In genomic region chr22:40826984-40827741, GRCh38 we compare ENCODE assay signal across 35 cellular contexts. TPM values are rescaled to one million over a fixed set of nuclear protein-coding genes. Genes with fewer than 3 reads are reported as not detected.
DNase-seq lines count a peak whose midpoint lies in the region; ATAC-seq and TF ChIP-seq lines count a peak whose summit lies in the region.
"Had no signal": no experiment of that assay in that cellular context is flagged by ENCODE, and none has a peak within 500 bp of the region (broad histone marks: within the 10 kb centered on the region; RNA-seq: fewer than 3 reads in every experiment).

No MANE protein-coding gene starts in this region.

- BruUV-seq in MCF 10A (replicated peaks; lab: Mats Ljungman, UMichigan) (no TSS peak), mammary epithelial cell (replicated peaks; lab: Mats Ljungman, UMichigan) (no TSS peak)

- H3K9me2 ChIP-seq in hepatocyte (replicated peaks; ENCODE audit: insufficient read depth), result no peaks in the 10 kb centered on the region

- no peaks in the 10 kb centered on the region for H3K4me1 Mint-ChIP-seq in MCF 10A (ENCODE audit: insufficient read depth, unreplicated experiment)
- H3K4me1 Mint-ChIP-seq in activated naive CD8-positive, alpha-beta T cell treated with anti-CD3 and anti-CD28 coated beads, Interleukin-2, amount 50 U/mL, for 24 hours, result no peaks in the 10 kb centered on the region
- H3K4me1 Mint-ChIP-seq: activated T-helper 17 cell treated with anti-CD3 and anti-CD28 coated beads, Interleukin-2, amount 50 U/mL, for 72 hours; natural killer cell had no signal

- H3K4ac ChIP-seq in mesenchymal stem cell (ENCODE audit: low read depth in 1 of 2, low read length in 2 of 2), result no peak overlapping the region

- H3K36me3 ChIP-seq in mammary epithelial cell (ENCODE audit: insufficient read depth, low read length) (peaks cover 50% of the 10 kb centered on the region), hepatocyte (replicated peaks; ENCODE audit: insufficient read depth, low read depth) (peaks cover 9% of the 10 kb centered on the region), mesenchymal stem cell (ENCODE audit: control insufficient read depth in 1 of 2, insufficient read depth in 2 of 2, low read depth in 1 of 2, low read length in 2 of 2) (peaks cover 11 to 93% of the 10 kb centered on the region in 2 experiments)
- H3K36me3 ChIP-seq: ovary had no signal

- H3K27me3 ChIP-seq in mammary epithelial cell (ENCODE audit: insufficient read depth, low read length) (no peaks in the 10 kb centered on the region), hepatocyte (no peaks in the 10 kb centered on the region), mesenchymal stem cell (ENCODE audit: control insufficient read depth in 1 of 2, insufficient read depth in 1 of 2, low read length in 2 of 2) (no peaks in the 10 kb centered on the region), dorsolateral prefrontal cortex (no peaks in the 10 kb centered on the region)
- H3K27me3 ChIP-seq: BE2C, ovary had no signal

- no peaks in the 10 kb centered on the region for H3K27me3 Mint-ChIP-seq in MCF 10A (ENCODE audit: insufficient read depth, unreplicated experiment)
- H3K27me3 Mint-ChIP-seq in activated naive CD8-positive, alpha-beta T cell treated with anti-CD3 and anti-CD28 coated beads, Interleukin-2, amount 50 U/mL, for 24 hours, result no peaks in the 10 kb centered on the region
- H3K27me3 Mint-ChIP-seq: activated B cell treated with CpG ODN at 0.5 μM for 24 hours; activated T-helper 17 cell treated with anti-CD3 and anti-CD28 coated beads, Interleukin-2, amount 50 U/mL, for 72 hours; IgD-negative memory B cell had no signal

- DNase-seq in MCF 10A (ENCODE audit: unreplicated experiment) (peak; percentile 20), mammary epithelial cell (no peak), hepatocyte (ENCODE audit: low spot score) (no peak), mesenchymal stem cell (no peak), dorsolateral prefrontal cortex (no peak), GM10248 (ENCODE audit: extremely low spot score) (no peak)
- DNase-seq in activated naive CD8-positive, alpha-beta T cell treated with anti-CD3 and anti-CD28 coated beads, Interleukin-2, amount 50 U/mL, for 24 hours, result no peak
- DNase-seq: 8988T; activated B cell treated with CpG ODN at 0.5 μM for 24 hours; activated CD4-positive, alpha-beta T cell treated with anti-CD3 and anti-CD28 coated beads, Interleukin-2, amount 50 U/mL, for 4 hours; BE2C; Calu3; central memory CD4-positive, alpha-beta T cell; DND-41; natural killer cell; NCI-H1417; ovary; PC-3; right cardiac atrium; SHP77; stimulated activated CD4-positive, alpha-beta T cell treated with anti-CD3 and anti-CD28 coated beads, Interleukin-12 subunit alpha, Interleukin-12 subunit beta, amount 100 ng/mL, for 4 hours; stimulated activated CD4-positive, alpha-beta T cell treated with anti-CD3 and anti-CD28 coated beads, Interleukin-4, amount 100 ng/mL, for 4 hours; stimulated activated naive CD4-positive, alpha-beta T cell treated with Interleukin-2 at 50 U/mL for 16 hours; T1000 had no signal

- H3K4me3 Mint-ChIP-seq in MCF 10A (ENCODE audit: unreplicated experiment), result no peak overlapping the region
- no peak overlapping the region for H3K4me3 Mint-ChIP-seq in activated naive CD8-positive, alpha-beta T cell treated with anti-CD3 and anti-CD28 coated beads, Interleukin-2, amount 50 U/mL, for 24 hours
- H3K4me3 Mint-ChIP-seq: activated B cell treated with CpG ODN at 0.5 μM for 24 hours; activated T-helper 17 cell treated with anti-CD3 and anti-CD28 coated beads, Interleukin-2, amount 50 U/mL, for 72 hours; IgD-negative memory B cell; natural killer cell had no signal

- H3K79me2 ChIP-seq in mammary epithelial cell (ENCODE audit: insufficient read depth, low read length), result no peaks in the 10 kb centered on the region
- peaks cover 20% of the 10 kb centered on the region for H3K79me2 ChIP-seq in hepatocyte

- H3K23ac ChIP-seq in mesenchymal stem cell (ENCODE audit: low read length in 2 of 2), result no peak overlapping the region

- H3K27ac ChIP-seq in mammary epithelial cell (ENCODE audit: insufficient read depth, low read depth, low read length) (no peak overlapping the region), hepatocyte (peak overlapping the region; percentile 42), mesenchymal stem cell (ENCODE audit: low read length, poor library complexity, severe bottlenecking) (peak overlapping the region; percentile 10), dorsolateral prefrontal cortex (no peak overlapping the region)
- H3K27ac ChIP-seq: HL-60, ovary, thoracic aorta had no signal

- H3K9ac ChIP-seq in mammary epithelial cell (ENCODE audit: insufficient read depth, low read length) (no peak overlapping the region), mesenchymal stem cell (ENCODE audit: low read length) (no peak overlapping the region)

- H4K91ac ChIP-seq in mesenchymal stem cell (ENCODE audit: low read length), result no peak overlapping the region

- no peak overlapping the region for H2BK5ac ChIP-seq in mesenchymal stem cell (ENCODE audit: low read depth, low read length, poor library complexity, severe bottlenecking)

- peaks cover 3% of the 10 kb centered on the region for H3K79me1 ChIP-seq in mesenchymal stem cell (replicated peaks; ENCODE audit: low read length, poor library complexity, severe bottlenecking)

- H2BK12ac ChIP-seq in mesenchymal stem cell (ENCODE audit: low read length in 2 of 2), result no peak overlapping the region

- in situ Hi-C loops in mammary epithelial cell (cut with MboI; ENCODE audit: low sequenced_read_pairs in 2 of 2), result no loop called here

- H3K9me3 Mint-ChIP-seq in MCF 10A (ENCODE audit: unreplicated experiment), result no peaks in the 10 kb centered on the region
- H3K9me3 Mint-ChIP-seq in activated naive CD8-positive, alpha-beta T cell treated with anti-CD3 and anti-CD28 coated beads, Interleukin-2, amount 50 U/mL, for 24 hours, result no peaks in the 10 kb centered on the region
- H3K9me3 Mint-ChIP-seq: activated B cell treated with CpG ODN at 0.5 μM for 24 hours; activated naive CD4-positive, alpha-beta T cell treated with anti-CD3 and anti-CD28 coated beads, Interleukin-2, amount 50 U/mL, for 72 hours; activated T-helper 17 cell treated with anti-CD3 and anti-CD28 coated beads, Interleukin-2, amount 50 U/mL, for 72 hours; IgD-negative memory B cell; natural killer cell had no signal

- H3K4me1 ChIP-seq in mammary epithelial cell (ENCODE audit: insufficient read depth, low read length), result no peaks in the 10 kb centered on the region
- H3K4me1 ChIP-seq in hepatocyte (ENCODE audit: insufficient read depth), result no peaks in the 10 kb centered on the region
- H3K4me1 ChIP-seq in mesenchymal stem cell (ENCODE audit: control insufficient read depth, insufficient read depth, low read depth, low read length), result peaks cover 2% of the 10 kb centered on the region
- H3K4me1 ChIP-seq: BE2C had no signal

- H3K14ac ChIP-seq in mesenchymal stem cell (ENCODE audit: low read length in 2 of 2), result no peak overlapping the region

- H2AFZ ChIP-seq in mammary epithelial cell (ENCODE audit: low read depth, low read length) (no peak overlapping the region), hepatocyte (no peak overlapping the region), mesenchymal stem cell (ENCODE audit: low read depth, low read length) (no peak overlapping the region)

- dilution Hi-C loops in mammary epithelial cell (cut with HindIII; ENCODE audit: low sequenced_read_pairs), result no loop called here

- no peak overlapping the region for H2BK120ac ChIP-seq in mesenchymal stem cell (ENCODE audit: low read depth, low read length)

- H3K27ac Mint-ChIP-seq in MCF 10A (ENCODE audit: low read depth, unreplicated experiment), result peak overlapping the region; percentile 35
- H3K27ac Mint-ChIP-seq in activated naive CD8-positive, alpha-beta T cell treated with anti-CD3 and anti-CD28 coated beads, Interleukin-2, amount 50 U/mL, for 24 hours, result no peak overlapping the region
- H3K27ac Mint-ChIP-seq: activated B cell treated with CpG ODN at 0.5 μM for 24 hours; activated T-helper 17 cell treated with anti-CD3 and anti-CD28 coated beads, Interleukin-2, amount 50 U/mL, for 72 hours; IgD-negative memory B cell; natural killer cell had no signal

- H3K4me2 ChIP-seq in mammary epithelial cell (ENCODE audit: insufficient read depth, low read depth, low read length), result no peak overlapping the region
- no peak overlapping the region for H3K4me2 ChIP-seq in hepatocyte
- no peak overlapping the region for H3K4me2 ChIP-seq in mesenchymal stem cell (ENCODE audit: low read length, poor library complexity, severe bottlenecking)

- 90% methylated on average over 6 of the region's 7 CpGs for WGBS in mammary epithelial cell (ENCODE audit: low coverage, missing lambda C conversion rate)
- WGBS in hepatocyte (ENCODE audit: low lambda C conversion rate, missing lambda C conversion rate), result 82% methylated on average over 7 of the region's 7 CpGs
- WGBS in mesenchymal stem cell, result 100% methylated on average over 5 of the region's 7 CpGs

- H4K20me1 ChIP-seq in mammary epithelial cell (ENCODE audit: insufficient read depth, low read length) (no peaks in the 10 kb centered on the region), hepatocyte (ENCODE audit: insufficient read depth, poor library complexity, severe bottlenecking) (no peaks in the 10 kb centered on the region)

- POLR2A ChIA-PET in MCF 10A (lab: Yijun Ruan, JAX) (no interaction called here), GM10248 (lab: Yijun Ruan, JAX) (no interaction called here)

- H3K4me3 ChIP-seq in mammary epithelial cell (replicated peaks in 1 of 3; ENCODE audit: insufficient read depth in 1 of 3, low read depth in 2 of 3, low read length in 3 of 3), result no peak overlapping the region
- H3K4me3 ChIP-seq in hepatocyte, result no peak overlapping the region
- H3K4me3 ChIP-seq in mesenchymal stem cell (ENCODE audit: insufficient read depth in 1 of 2, low read depth in 1 of 2, low read length in 2 of 2), result no peak overlapping the region
- no peak overlapping the region for H3K4me3 ChIP-seq in dorsolateral prefrontal cortex
- H3K4me3 ChIP-seq: HAP-1, ovary, thoracic aorta had no signal

- TF ChIP-seq CTCF in MCF 10A (IDR thresholded peaks at IDR 0.05; ENCODE audit: unreplicated experiment) (no peak), mammary epithelial cell (conservative IDR thresholded peaks at IDR 0.05 in 1 of 2, IDR thresholded peaks at IDR 0.05 in 1 of 2; ENCODE audit: extremely low read depth in 1 of 2, insufficient read depth in 1 of 2, low read depth in 1 of 2, low read length in 2 of 2) (no peak), hepatocyte (IDR thresholded peaks at IDR 0.05; ENCODE audit: poor library complexity) (no peak), dorsolateral prefrontal cortex (IDR thresholded peaks at IDR 0.05 in 54 of 56, conservative IDR thresholded peaks at IDR 0.05 in 2 of 56; ENCODE audit: low read depth in 1 of 56, partially characterized antibody in 56 of 56) (no peak), GM10248 (IDR thresholded peaks at IDR 0.05; ENCODE audit: control extremely low read depth, extremely low read depth, low read depth, missing control alignments) (no peak)

- CTCF ChIA-PET in MCF 10A (lab: Yijun Ruan, JAX) (interaction anchor here (0.7 kb wide), 1 partner anchor 88 kb away, joined by 5 read pairs; no protein-coding TSS in a partner anchor), mammary epithelial cell (lab: Charles Lee; ENCODE audit: low non-redundant PET) (no interaction called here), GM10248 (lab: Yijun Ruan, JAX) (no interaction called here)

- no peak overlapping the region for H2AK5ac ChIP-seq in mesenchymal stem cell (ENCODE audit: low read length, severe bottlenecking)

- H3K18ac ChIP-seq in mesenchymal stem cell (ENCODE audit: low read depth in 1 of 2, low read length in 2 of 2), result no peak overlapping the region

- intact Hi-C loops in MCF 10A (cut with micrococcal nuclease), result no loop called here
- intact Hi-C loops in mammary epithelial cell (cut with micrococcal nuclease), result no loop called here
- intact Hi-C loops in dorsolateral prefrontal cortex (cut with DNase I), result no loop called here

- no peak overlapping the region for H4K8ac ChIP-seq in mesenchymal stem cell (ENCODE audit: low read length)

- H3K9me3 ChIP-seq in mammary epithelial cell (replicated peaks; ENCODE audit: insufficient read depth, low read length) (no peaks in the 10 kb centered on the region), hepatocyte (ENCODE audit: low read depth) (no peaks in the 10 kb centered on the region), mesenchymal stem cell (ENCODE audit: control insufficient read depth, low read length) (no peaks in the 10 kb centered on the region)
- H3K9me3 ChIP-seq: BE2C, HAP-1, ovary, thoracic aorta had no signal

- ATAC-seq in HG03521 (IDR thresholded peaks at IDR 0.05; ENCODE audit: unreplicated experiment), result no peak
- ATAC-seq in activated naive CD8-positive, alpha-beta T cell treated with anti-CD3 and anti-CD28 coated beads, Interleukin-2, amount 50 U/mL, for 24 hours, result no peak
- ATAC-seq: activated naive CD4-positive, alpha-beta T cell treated with anti-CD3 and anti-CD28 coated beads, Interleukin-2, amount 50 U/mL, for 72 hours; activated T-helper 17 cell treated with anti-CD3 and anti-CD28 coated beads, Interleukin-2, amount 50 U/mL, for 72 hours; natural killer cell; PC-3; right cardiac atrium had no signal

- peaks cover 97% of the 10 kb centered on the region for H3K36me3 Mint-ChIP-seq in MCF 10A (ENCODE audit: insufficient read depth, unreplicated experiment)
- H3K36me3 Mint-ChIP-seq in activated naive CD8-positive, alpha-beta T cell treated with anti-CD3 and anti-CD28 coated beads, Interleukin-2, amount 50 U/mL, for 24 hours (ENCODE audit: low read depth), result peaks cover 45% of the 10 kb centered on the region

- no peak overlapping the region for H2BK15ac ChIP-seq in mesenchymal stem cell (ENCODE audit: low read depth, poor library complexity, severe bottlenecking)

RNA-seq across cellular contexts. Expression of gene SLC25A17, which starts 8.0 kb away (rescaled TPM):
- total RNA-seq in MCF 10A (2022), result 21.1 and 22.3 TPM in 2 replicates
- 10 to 100 TPM; 24.8 to 31.6 TPM for total RNA-seq in mammary epithelial cell
- polyA plus RNA-seq in mammary epithelial cell, result 33.8 TPM
- polyA minus RNA-seq in mammary epithelial cell, result 45.8 TPM
- 15.6 and 20.5 TPM in 2 replicates for total RNA-seq in hepatocyte
- 21.4 and 24.8 TPM in 2 replicates for polyA plus RNA-seq in hepatocyte
- polyA plus RNA-seq in mesenchymal stem cell (2013, experiment 1 of 2), result 13.0 TPM
- polyA plus RNA-seq in mesenchymal stem cell (2013, experiment 2 of 2), result 13.9 TPM
- 10 to 100 TPM; 11.1 to 26.6 (median 17.2) TPM for total RNA-seq in dorsolateral prefrontal cortex

RNA-seq across cellular contexts. Expression of gene ST13, which starts 29.3 kb away (rescaled TPM):
- total RNA-seq in MCF 10A (2022), result 191 and 231 TPM in 2 replicates
- 100 to 1,000 TPM; 163 to 206 TPM for total RNA-seq in mammary epithelial cell
- polyA plus RNA-seq in mammary epithelial cell, result 111 TPM
- polyA minus RNA-seq in mammary epithelial cell, result 59.3 TPM
- 216 and 283 TPM in 2 replicates for total RNA-seq in hepatocyte
- polyA plus RNA-seq in hepatocyte, result 206 TPM in 2 replicates
- 329 TPM for polyA plus RNA-seq in mesenchymal stem cell (2013, experiment 1 of 2)
- polyA plus RNA-seq in mesenchymal stem cell (2013, experiment 2 of 2), result 343 TPM
- total RNA-seq in dorsolateral prefrontal cortex, result 100 to 1,000 TPM; 157 to 321 (median 196) TPM

RNA-seq across cellular contexts. Expression of gene XPNPEP3, which starts 29.8 kb away (rescaled TPM):
- total RNA-seq in MCF 10A (2022) (33.1 and 47.2 TPM in 2 replicates), mammary epithelial cell (10 to 100 TPM; 14.0 to 16.8 TPM), hepatocyte (14.6 and 19.1 TPM in 2 replicates), dorsolateral prefrontal cortex (10 to 100 TPM; 13.7 to 36.2 (median 20.5) TPM)
- polyA plus RNA-seq in mammary epithelial cell (9.6 TPM), hepatocyte (9.4 and 12.3 TPM in 2 replicates)
- 47.1 TPM for polyA minus RNA-seq in mammary epithelial cell
- polyA plus RNA-seq in mesenchymal stem cell (2013, experiment 1 of 2), result 11.4 TPM
- polyA plus RNA-seq in mesenchymal stem cell (2013, experiment 2 of 2), result 11.2 TPM

RNA-seq across cellular contexts. Expression of gene DNAJB7, which starts 34.8 kb away (rescaled TPM):
- total RNA-seq in MCF 10A (2022), result not detected in 2 replicates
- total RNA-seq in mammary epithelial cell, result not detected
- not detected for polyA plus RNA-seq in mammary epithelial cell
- not detected for polyA minus RNA-seq in mammary epithelial cell
- not detected in 2 replicates for total RNA-seq in hepatocyte
- polyA plus RNA-seq in hepatocyte, result 0.06 and 0.66 TPM in 2 replicates
- polyA plus RNA-seq in mesenchymal stem cell (2013, experiment 1 of 2), result not detected
- not detected for polyA plus RNA-seq in mesenchymal stem cell (2013, experiment 2 of 2)
- total RNA-seq in dorsolateral prefrontal cortex, result not detected
- total RNA-seq: activated B cell treated with CpG ODN at 0.5 μM for 24 hours; activated naive CD4-positive, alpha-beta T cell treated with anti-CD3 and anti-CD28 coated beads, Interleukin-2, amount 50 U/mL, for 72 hours; activated T-helper 17 cell treated with anti-CD3 and anti-CD28 coated beads, Interleukin-2, amount 50 U/mL, for 72 hours; astrocyte; Calu3; dermis microvascular lymphatic vessel endothelial cell; endothelial cell of umbilical vein; natural killer cell; NCI-H460; ovary; PC-3; right cardiac atrium; thoracic aorta had no signal
- polyA plus RNA-seq: endothelial cell of umbilical vein, ovary, right cardiac atrium had no signal

Comparison
In these comparisons a context has a peak if more than half of its experiments do, and no peak if none do; other contexts are left out.
1. H3K27ac ChIP-seq: peak in hepatocyte (single experiment) and mesenchymal stem cell (single experiment); none in mammary epithelial cell (single experiment) and dorsolateral prefrontal cortex (0 of 59).